In the genomic region with DNA sequence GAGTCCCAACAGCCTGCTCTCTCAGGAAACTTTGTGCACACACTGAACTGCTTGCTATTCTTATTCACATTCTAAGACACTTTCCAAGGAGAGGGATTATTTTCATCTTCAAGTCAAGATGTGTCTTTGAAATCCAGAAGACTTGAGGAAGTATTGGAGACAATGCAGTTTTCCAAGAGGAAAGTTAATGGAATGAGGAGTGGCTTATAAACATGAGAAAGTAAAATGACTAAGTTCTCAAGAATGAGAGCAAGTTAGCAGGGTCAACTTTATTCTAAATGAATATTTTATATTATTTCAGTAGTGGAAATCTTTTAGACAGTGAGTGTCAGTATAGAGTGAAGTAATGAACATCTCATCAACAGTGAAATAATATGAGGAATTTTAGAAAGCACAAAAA, we compare ENCODE assay signal across 22 cellular contexts.
"Had no signal": no experiment of that assay in that cellular context is flagged by ENCODE, and none has a peak within 500 bp of the region (broad histone marks: within the 10 kb centered on the region; RNA-seq: fewer than 3 reads in every experiment).

No MANE protein-coding gene starts in this region.

- H3K4me2 ChIP-seq: smooth muscle cell had no signal

- H3K27me3 ChIP-seq: breast epithelium, neutrophil, right lobe of liver, tibial nerve, vagina had no signal

- H3K27ac ChIP-seq: breast epithelium, epithelial cell of prostate, left ventricle myocardium inferior, neutrophil, right lobe of liver, tibial nerve, vagina had no signal

- ATAC-seq: activated T-cell treated with anti-CD3 and anti-CD28 coated beads, Interleukin-2, amount 50 U/mL, for 72 hours; naive thymus-derived CD8-positive, alpha-beta T cell; right lobe of liver; WTC11 had no signal

- DNase-seq: activated CD4-positive, alpha-beta T cell treated with anti-CD3 and anti-CD28 coated beads, Interleukin-2, amount 10 ng/mL, durations not matched to agents 24 days and 14 days; activated CD8-positive, alpha-beta memory T cell treated with anti-CD3 and anti-CD28 coated beads, Interleukin-2, amount 50 U/mL, for 48 hours; activated gamma-delta T cell treated with Interleukin-2 at 50 U/mL for 16 hours; activated T-cell treated with anti-CD3 and anti-CD28 coated beads, Interleukin-2, amount 50 U/mL, for 72 hours; amygdala; left ventricle myocardium inferior; naive thymus-derived CD8-positive, alpha-beta T cell; posterior cingulate gyrus; right lobe of liver; stimulated activated CD4-positive, alpha-beta T cell treated with anti-CD3 and anti-CD28 coated beads, Interleukin-4, amount 100 ng/mL, for 4 hours; stimulated activated CD8-positive, alpha-beta memory T cell treated with anti-CD3 and anti-CD28 coated beads, Interleukin-4, amount 100 ng/mL, for 48 hours; stimulated activated naive CD4-positive, alpha-beta T cell treated with Interleukin-2 at 50 U/mL for 16 hours; substantia nigra; T-helper 2 cell had no signal

- H3K4me3 ChIP-seq: breast epithelium, left ventricle myocardium inferior, right lobe of liver, smooth muscle cell, tibial nerve, vagina had no signal

- H3K9me3 ChIP-seq: breast epithelium, neutrophil, tibial nerve, vagina had no signal

- H3K4me1 ChIP-seq: breast epithelium, left ventricle myocardium inferior, right lobe of liver, tibial nerve, vagina had no signal

- FAIRE-seq: islet of Langerhans had no signal

- H3K36me3 ChIP-seq: breast epithelium, left ventricle myocardium inferior, neutrophil, right lobe of liver, tibial nerve, vagina had no signal
